11 cellular contexts compared by ENCODE assay signal in genomic region chrX:91311969-91312368, GRCh38.
"Had no signal": no experiment of that assay in that cellular context is flagged by ENCODE, and none has a peak within 500 bp of the region (broad histone marks: within the 10 kb centered on the region; RNA-seq: fewer than 3 reads in every experiment).

No MANE protein-coding gene starts in this region.

- H3K27me3 Mint-ChIP-seq: IgD-negative memory B cell had no signal

- H3K36me3 Mint-ChIP-seq: IgD-negative memory B cell had no signal

- H3K27ac Mint-ChIP-seq: HFFc6, IgD-negative memory B cell had no signal

- H2AFZ ChIP-seq: GM23248 had no signal

- H3K4me1 Mint-ChIP-seq: IgD-negative memory B cell had no signal

- H3K4me3 Mint-ChIP-seq: HFFc6, IgD-negative memory B cell had no signal

- FAIRE-seq: HepG2 had no signal

- H3K9me3 ChIP-seq: HAP-1 had no signal

- ATAC-seq: HCT116, HepG2 had no signal

- H3K4me1 ChIP-seq: HAP-1 had no signal

- H3K4me2 ChIP-seq: KMS-11 had no signal

- H3K36me3 ChIP-seq: HAP-1 had no signal

- H3K9ac ChIP-seq: GM23248, KMS-11 had no signal

- H3K27ac ChIP-seq: GM23248, HL-60, KMS-11 had no signal

- DNase-seq: GM23248, GOT3, H7, HFFc6, KBM-7 had no signal

- H3K4me3 ChIP-seq: GM23248, HAP-1 had no signal
